In genomic region chr3:168095611-168096209, GRCh38 we compare ENCODE assay signal across 8 cellular contexts. TPM values are rescaled to one million over a fixed set of nuclear protein-coding genes. Genes with fewer than 3 reads are reported as not detected.
DNase-seq lines count a peak whose midpoint lies in the region; FAIRE-seq and TF ChIP-seq lines count a peak whose summit lies in the region.

GOLIM4 (minus strand) TSS chr3:168095924; CDS start chr3:168095285, 639 bp downstream.

- H3K4me3 ChIP-seq in GM23248 (peak within 1 kb of the TSS; percentile 79), KMS-11 (IDR thresholded peaks at IDR 0.05; ENCODE audit: insufficient read depth, low read depth, low read length) (peak within 1 kb of the TSS; percentile 88), testis (peak within 1 kb of the TSS; percentile 68 to 91)

- peak within 1 kb of the TSS; percentile 97 for H3K27ac Mint-ChIP-seq in neural crest cell (ENCODE audit: unreplicated experiment)

- no peaks in the 10 kb centered on the region for H3K36me3 Mint-ChIP-seq in neural crest cell (ENCODE audit: low read depth)

- H3K4me2 ChIP-seq in GM23248 (ENCODE audit: unreplicated experiment) (peak within 1 kb of the TSS; percentile 95), KMS-11 (peak within 1 kb of the TSS; percentile 93)

- H3K4me1 Mint-ChIP-seq in neural crest cell = peaks cover 36% of the 10 kb centered on the region

- TF ChIP-seq CTCF in KMS-11 (conservative IDR thresholded peaks at IDR 0.05; ENCODE audit: low read depth, low read length) (peak; percentile 10; the same call in 1 of the 2 replicates), neural crest cell (conservative IDR thresholded peaks at IDR 0.05) (no peak), testis (IDR thresholded peaks at IDR 0.05) (no peak)

- H3K27me3 ChIP-seq in GM23248 (replicated peaks; ENCODE audit: insufficient read depth) = no peaks in the 10 kb centered on the region
- no peaks in the 10 kb centered on the region for H3K27me3 ChIP-seq in KMS-11 (ENCODE audit: insufficient read depth, low read depth)
- no peaks in the 10 kb centered on the region for H3K27me3 ChIP-seq in testis

- H3K9me3 ChIP-seq in GM23248 (ENCODE audit: low read depth) (no peaks in the 10 kb centered on the region), testis (no peaks in the 10 kb centered on the region)

- DNase-seq in GM23248 (peak; percentile 99), RCC 7860 (ENCODE audit: low spot score) (peak; percentile 94), foreskin melanocyte (peak; percentile 96), neural crest cell (ENCODE audit: low read depth, low spot score) (peak; percentile 87), testis (peak; percentile 95)
- peak; percentile 40 for DNase-seq in activated naive CD4-positive, alpha-beta T cell treated with Interleukin-2 at 50 U/mL for 16 hours

- no peaks in the 10 kb centered on the region for H3K9me3 Mint-ChIP-seq in neural crest cell

- H3K79me2 ChIP-seq in GM23248 (ENCODE audit: insufficient read depth) (peaks cover 40% of the 10 kb centered on the region), KMS-11 (ENCODE audit: insufficient read depth, low read depth) (peaks cover 41% of the 10 kb centered on the region)

- H2AFZ ChIP-seq in GM23248 (peak within 1 kb of the TSS; percentile 70), KMS-11 (ENCODE audit: low read depth) (peak within 1 kb of the TSS; percentile 85)

- peak within 1 kb of the TSS; percentile 97 for H3K27ac ChIP-seq in GM23248
- H3K27ac ChIP-seq in KMS-11 = peak within 1 kb of the TSS; percentile 85
- H3K27ac ChIP-seq in testis = peak within 1 kb of the TSS; percentile 87 to 93

- in situ Hi-C loops in GM23248 (cut with MboI) = loop anchor here (25.0 kb wide), 1 partner anchor 1017 kb away; no protein-coding TSS in a partner anchor

- H4K20me1 ChIP-seq in GM23248 (ENCODE audit: insufficient read depth) (no peaks in the 10 kb centered on the region), KMS-11 (ENCODE audit: insufficient read depth) (peaks cover 11% of the 10 kb centered on the region; the same call in 1 of the 2 replicates)

- H3K4me1 ChIP-seq in GM23248 (ENCODE audit: insufficient read depth) (peaks cover 60% of the 10 kb centered on the region), KMS-11 (ENCODE audit: low read depth, poor library complexity, severe bottlenecking) (peaks cover 43% of the 10 kb centered on the region), testis (peaks cover 10% of the 10 kb centered on the region)

- H3K27me3 Mint-ChIP-seq in neural crest cell (ENCODE audit: low read depth) = no peaks in the 10 kb centered on the region

- intact Hi-C loops in testis (cut with DNase I; ENCODE audit: low total_unique reads) = no loop called here

- FAIRE-seq in G401.6 (lab: Jason Lieb, UNC) (peak; percentile 94), RCC 7860 (lab: Jason Lieb, UNC) (peak; percentile 82)

- H3K36me3 ChIP-seq in GM23248 (ENCODE audit: low read depth) (no peaks in the 10 kb centered on the region), KMS-11 (ENCODE audit: insufficient read depth) (no peaks in the 10 kb centered on the region), testis (ENCODE audit: low read depth, missing control alignments) (no peaks in the 10 kb centered on the region)

- H3K9me2 ChIP-seq in GM23248 (ENCODE audit: insufficient read depth) = no peaks in the 10 kb centered on the region

- H3F3A ChIP-seq in GM23248 (ENCODE audit: insufficient read depth) = peaks cover 38% of the 10 kb centered on the region

- TF ChIP-seq POLR2A in testis (IDR thresholded peaks at IDR 0.05) = peak; percentile 4

- 1% methylated on average over 38 to 41 of the region's 52 CpGs for WGBS in GM23248 (ENCODE audit: low coverage in 1 of 2, low lambda C conversion rate in 2 of 2, missing lambda C conversion rate in 2 of 2), 2 experiments
- 0% methylated on average over 31 to 50 of the region's 52 CpGs for WGBS in testis, 2 donors

- H3K9ac ChIP-seq in GM23248 (peak within 1 kb of the TSS; percentile 95), KMS-11 (peak within 1 kb of the TSS; percentile 85)

- H3K4me3 Mint-ChIP-seq in neural crest cell = peak within 1 kb of the TSS; percentile 94

RNA-seq across cellular contexts. Expression of gene GOLIM4, which starts in this region (rescaled TPM):
- 57.0 and 66.8 TPM in 2 replicates for total RNA-seq in GM23248 (2014; rRNA removed; shearing (Covaris generic))
- polyA plus RNA-seq in GM23248 (2016; fragmentation: Nextera tagmentation; extraction: Ambion mirVana) (84.4 TPM in 2 replicates), testis (ENCODE audit: insufficient read depth, low read depth, low replicate concordance) (9.5 TPM)
- total RNA-seq in neural crest cell (29.3 and 30.8 TPM in 2 replicates), testis (10 to 100 TPM; 20.1 to 21.6 TPM)

Comparison
In these comparisons a context has a peak if more than half of its experiments do, and no peak if none do; other contexts are left out.
1. Peak in every context shown above with its lines: DNase-seq, H3K4me3 ChIP-seq and H3K27ac ChIP-seq.
2. DNase-seq: peak in every context shown above with its lines; median percentile 99 in GM23248; 96 in foreskin melanocyte; 95 in testis; 94 in RCC 7860; 87 in neural crest cell; 40 in activated naive CD4-positive, alpha-beta T cell treated with Interleukin-2 at 50 U/mL for 16 hours.